In the genomic region with DNA sequence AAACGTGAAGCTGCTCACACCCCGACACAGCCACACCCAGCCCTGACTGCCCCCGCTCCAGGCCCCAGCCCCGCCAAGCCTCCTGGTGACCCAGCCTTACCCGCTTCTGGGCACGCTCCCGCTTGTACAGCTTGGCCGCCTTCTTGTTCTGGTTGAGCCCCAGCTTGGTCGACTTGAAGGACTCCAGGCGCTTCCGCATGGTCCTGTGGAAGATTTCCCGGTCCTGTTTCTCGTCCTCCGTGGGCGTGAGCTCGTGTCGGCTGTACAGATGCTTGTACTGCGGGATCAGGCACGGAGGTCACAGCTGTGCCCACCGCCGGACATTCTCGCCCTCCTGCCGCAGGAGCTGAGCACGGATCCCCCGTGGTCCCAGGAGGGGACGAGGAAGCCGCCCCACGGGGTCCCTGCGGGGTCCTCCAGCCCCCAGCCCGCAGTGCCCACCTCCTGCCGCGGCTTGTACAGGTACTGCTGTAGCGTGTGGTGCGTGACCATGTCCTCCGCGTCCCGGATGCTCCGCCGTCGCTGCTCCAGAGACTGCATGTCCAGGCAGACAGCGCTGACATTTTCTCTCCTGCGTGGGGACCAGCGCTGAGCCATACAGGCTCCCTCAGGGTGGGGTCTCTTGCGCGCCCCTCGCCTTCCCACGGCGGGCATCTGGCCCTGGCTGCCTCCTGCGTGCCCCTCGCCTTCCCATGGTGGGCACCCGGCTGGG, we compare ENCODE assay signal across 2 cellular contexts.
TF ChIP-seq lines count a peak whose summit lies in the region.

No MANE protein-coding gene starts in this region.

TF ChIP-seq in A549, 52 proteins besides CTCF, POLR2A, EP300 and RAD21 (continued from another document):
- TF ChIP-seq, protein P1, sequence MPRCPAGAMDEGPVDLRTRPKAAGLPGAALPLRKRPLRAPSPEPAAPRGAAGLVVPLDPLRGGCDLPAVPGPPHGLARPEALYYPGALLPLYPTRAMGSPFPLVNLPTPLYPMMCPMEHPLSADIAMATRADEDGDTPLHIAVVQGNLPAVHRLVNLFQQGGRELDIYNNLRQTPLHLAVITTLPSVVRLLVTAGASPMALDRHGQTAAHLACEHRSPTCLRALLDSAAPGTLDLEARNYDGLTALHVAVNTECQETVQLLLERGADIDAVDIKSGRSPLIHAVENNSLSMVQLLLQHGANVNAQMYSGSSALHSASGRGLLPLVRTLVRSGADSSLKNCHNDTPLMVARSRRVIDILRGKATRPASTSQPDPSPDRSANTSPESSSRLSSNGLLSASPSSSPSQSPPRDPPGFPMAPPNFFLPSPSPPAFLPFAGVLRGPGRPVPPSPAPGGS (IDR thresholded peaks at IDR 0.05) = no peak
- no peak for TF ChIP-seq NPAS2 (CRISPR knock-in tag; IDR thresholded peaks at IDR 0.05; ENCODE audit: borderline replicate concordance)
- TF ChIP-seq FOSB (CRISPR knock-in tag; IDR thresholded peaks at IDR 0.05) = no peak
- TF ChIP-seq BHLHE40 (IDR thresholded peaks at IDR 0.05; ENCODE audit: low read depth, low read length) = no peak
- TF ChIP-seq CHD4 (IDR thresholded peaks at IDR 0.05; ENCODE audit: borderline replicate concordance) = no peak
- no peak for TF ChIP-seq ZC3H11A (IDR thresholded peaks at IDR 0.05)
- no peak for TF ChIP-seq EHF (CRISPR knock-in tag; IDR thresholded peaks at IDR 0.05)
- TF ChIP-seq FOXS1 (CRISPR knock-in tag; IDR thresholded peaks at IDR 0.05) = no peak
- TF ChIP-seq RFX5 (IDR thresholded peaks at IDR 0.05) = no peak
- no peak for TF ChIP-seq SMC3 (IDR thresholded peaks at IDR 0.05)
- TF ChIP-seq TFCP2L1 (CRISPR knock-in tag; IDR thresholded peaks at IDR 0.05) = no peak
TF ChIP-seq in A549: peak in this region for 0.

TF ChIP-seq in neural cell, 6 proteins besides CTCF, POLR2A, EP300 and RAD21 (continued from another document):
- TF ChIP-seq MXI1 (conservative IDR thresholded peaks at IDR 0.05; ENCODE audit: poor library complexity, severe bottlenecking) (no peak), POLR2AphosphoS5 (IDR thresholded peaks at IDR 0.05) (no peak), EZH2 (IDR thresholded peaks at IDR 0.05; ENCODE audit: borderline replicate concordance, insufficient read depth, low read length, poor library complexity, severe bottlenecking) (no peak)
- TF ChIP-seq, protein P2, sequence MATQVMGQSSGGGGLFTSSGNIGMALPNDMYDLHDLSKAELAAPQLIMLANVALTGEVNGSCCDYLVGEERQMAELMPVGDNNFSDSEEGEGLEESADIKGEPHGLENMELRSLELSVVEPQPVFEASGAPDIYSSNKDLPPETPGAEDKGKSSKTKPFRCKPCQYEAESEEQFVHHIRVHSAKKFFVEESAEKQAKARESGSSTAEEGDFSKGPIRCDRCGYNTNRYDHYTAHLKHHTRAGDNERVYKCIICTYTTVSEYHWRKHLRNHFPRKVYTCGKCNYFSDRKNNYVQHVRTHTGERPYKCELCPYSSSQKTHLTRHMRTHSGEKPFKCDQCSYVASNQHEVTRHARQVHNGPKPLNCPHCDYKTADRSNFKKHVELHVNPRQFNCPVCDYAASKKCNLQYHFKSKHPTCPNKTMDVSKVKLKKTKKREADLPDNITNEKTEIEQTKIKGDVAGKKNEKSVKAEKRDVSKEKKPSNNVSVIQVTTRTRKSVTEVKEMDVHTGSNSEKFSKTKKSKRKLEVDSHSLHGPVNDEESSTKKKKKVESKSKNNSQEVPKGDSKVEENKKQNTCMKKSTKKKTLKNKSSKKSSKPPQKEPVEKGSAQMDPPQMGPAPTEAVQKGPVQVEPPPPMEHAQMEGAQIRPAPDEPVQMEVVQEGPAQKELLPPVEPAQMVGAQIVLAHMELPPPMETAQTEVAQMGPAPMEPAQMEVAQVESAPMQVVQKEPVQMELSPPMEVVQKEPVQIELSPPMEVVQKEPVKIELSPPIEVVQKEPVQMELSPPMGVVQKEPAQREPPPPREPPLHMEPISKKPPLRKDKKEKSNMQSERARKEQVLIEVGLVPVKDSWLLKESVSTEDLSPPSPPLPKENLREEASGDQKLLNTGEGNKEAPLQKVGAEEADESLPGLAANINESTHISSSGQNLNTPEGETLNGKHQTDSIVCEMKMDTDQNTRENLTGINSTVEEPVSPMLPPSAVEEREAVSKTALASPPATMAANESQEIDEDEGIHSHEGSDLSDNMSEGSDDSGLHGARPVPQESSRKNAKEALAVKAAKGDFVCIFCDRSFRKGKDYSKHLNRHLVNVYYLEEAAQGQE (IDR thresholded peaks at IDR 0.05; ENCODE audit: borderline replicate concordance) = no peak
